In genomic region chr17:41919165-41919817, GRCh38 we compare ENCODE assay signal across 7 cellular contexts. TPM values are rescaled to one million over a fixed set of nuclear protein-coding genes. Genes with fewer than 3 reads are reported as not detected.
DNase-seq lines count a peak whose midpoint lies in the region; ATAC-seq, FAIRE-seq and TF ChIP-seq lines count a peak whose summit lies in the region.

No MANE protein-coding gene starts in this region.

- FAIRE-seq in H1 (lab: Jason Lieb, UNC), result peak; percentile 32

- H2BK15ac ChIP-seq in H1 (ENCODE audit: low read length), result peak overlapping the region; percentile 11; the same call in 1 of the 2 replicates

- H3K27me3 ChIP-seq in PC-9 (ENCODE audit: insufficient read depth, low read depth), result no peaks in the 10 kb centered on the region
- no peaks in the 10 kb centered on the region for H3K27me3 ChIP-seq in H1 (replicated peaks in 1 of 4; ENCODE audit: control insufficient read depth in 3 of 4, extremely low read depth in 1 of 4, insufficient read depth in 3 of 4, low read length in 3 of 4)
- H3K27me3 ChIP-seq in mucosa of rectum (ENCODE audit: control insufficient read depth in 2 of 2, insufficient read depth in 2 of 2, low read length in 2 of 2), result no peaks in the 10 kb centered on the region
- H3K27me3 ChIP-seq in uterus, result no peaks in the 10 kb centered on the region

- H3K9me3 ChIP-seq in PC-9 (ENCODE audit: insufficient read depth, low read depth) (no peaks in the 10 kb centered on the region), H1 (ENCODE audit: insufficient read depth in 2 of 2, low read depth in 1 of 2, low read length in 1 of 2) (no peaks in the 10 kb centered on the region), mucosa of rectum (ENCODE audit: control insufficient read depth in 2 of 2, low read length in 2 of 2) (no peaks in the 10 kb centered on the region), uterus (no peaks in the 10 kb centered on the region)

- H4K91ac ChIP-seq in H1 (replicated peaks; ENCODE audit: insufficient read length, low read length), result peak overlapping the region; percentile 99

- H3K27ac ChIP-seq in PC-9 (peak overlapping the region; percentile 80), H1 (ENCODE audit: low read depth, low read length) (peak overlapping the region; percentile 62), mucosa of rectum (ENCODE audit: low read depth in 2 of 2, low read length in 2 of 2) (peak overlapping the region; percentile 58 to 60), uterus (peak overlapping the region; percentile 64 to 79)

- H3K36me3 ChIP-seq in PC-9 (ENCODE audit: low read depth) (no peaks in the 10 kb centered on the region), H1 (ENCODE audit: control insufficient read depth in 2 of 4, insufficient read depth in 4 of 4, low read length in 3 of 4) (no peaks in the 10 kb centered on the region), mucosa of rectum (ENCODE audit: control insufficient read depth in 2 of 2, insufficient read depth in 2 of 2, low read length in 2 of 2) (no peaks in the 10 kb centered on the region), uterus (no peaks in the 10 kb centered on the region)

- TF ChIP-seq POLR2A in H1 (IDR thresholded peaks at IDR 0.05; ENCODE audit: control extremely low read depth in 1 of 2, low read depth in 2 of 2, low read length in 2 of 2) (no peak), uterus (IDR thresholded peaks at IDR 0.05) (no peak)

- H3K9ac ChIP-seq in H1 (replicated peaks in 1 of 4; ENCODE audit: extremely low read depth in 1 of 4, low read depth in 3 of 4, low read length in 3 of 4) (peak overlapping the region in 3 of 4 experiments; percentile 67 to 77 (median 75); a peak in 6 of 7 replicates), mucosa of rectum (ENCODE audit: low read depth in 1 of 2, low read length in 2 of 2) (peak overlapping the region; percentile 0 to 64)

- no peak overlapping the region for H3K14ac ChIP-seq in H1 (ENCODE audit: insufficient read length)

- peak overlapping the region; percentile 98 for H2BK5ac ChIP-seq in H1 (ENCODE audit: low read depth, low read length)

- POLR2A ChIA-PET in PC-9 (lab: Charles Lee; ENCODE audit: unreplicated experiment) (interaction anchor here (0.6 to 2.1 kb wide), 7 partner anchors 11 to 504 kb away, joined by 3 to 10 read pairs (median 3); partner anchors contain the start of genes CAVIN1, DNAJC7, EIF1 and ODAD4), H1 (lab: Charles Lee; ENCODE audit: partially characterized antibody) (interaction anchor here (0.8 to 8.2 kb wide), 28 partner anchors 10 to 261 kb away, joined by 3 to 67 read pairs (median 5); partner anchors contain the start of genes CNP, DNAJC7, EIF1 and FKBP10)

- peaks cover 38% of the 10 kb centered on the region for H3K4me1 ChIP-seq in PC-9 (replicated peaks; ENCODE audit: insufficient read depth)
- H3K4me1 ChIP-seq in H1 (replicated peaks in 1 of 4; ENCODE audit: control insufficient read depth in 3 of 4, insufficient read depth in 4 of 4, low read length in 3 of 4), result peaks cover 13 to 31% (median 23%) of the 10 kb centered on the region in 4 experiments
- peaks cover 16 to 25% of the 10 kb centered on the region in 2 donors for H3K4me1 ChIP-seq in mucosa of rectum (ENCODE audit: control insufficient read depth in 2 of 2, insufficient read depth in 2 of 2, low read length in 2 of 2)
- peaks cover 0 to 11% of the 10 kb centered on the region in 2 donors for H3K4me1 ChIP-seq in uterus

- H3K79me2 ChIP-seq in PC-9 (ENCODE audit: low read depth), result peaks cover 44% of the 10 kb centered on the region
- peaks cover 21 to 44% of the 10 kb centered on the region in 2 experiments for H3K79me2 ChIP-seq in H1 (ENCODE audit: control insufficient read depth in 1 of 2, insufficient read depth in 2 of 2, low read length in 2 of 2)

- H3K4me3 ChIP-seq in PC-9 (peak overlapping the region; percentile 98), H1 (ENCODE audit: extremely low read depth in 1 of 4, insufficient read depth in 2 of 4, low read depth in 3 of 4, low read length in 4 of 4) (peak overlapping the region; percentile 59 to 99 (median 86)), mucosa of rectum (ENCODE audit: low read length in 2 of 2) (peak overlapping the region; percentile 91 to 99), uterus (peak overlapping the region; percentile 73 to 74)

- CTCF ChIA-PET in PC-9 (lab: Charles Lee) (interaction anchor here (0.6 to 2.0 kb wide), 3 partner anchors 11 to 196 kb away, joined by 3 to 17 read pairs (median 7); partner anchors contain the start of gene ODAD4), H1 (lab: Charles Lee; ENCODE audit: partially characterized antibody) (interaction anchor here (1.3 to 16.0 kb wide), 3 partner anchors 10 to 43 kb away, joined by 5 to 205 read pairs (median 5); partner anchors contain the start of gene CNP)

- peak overlapping the region; percentile 87 for H4K8ac ChIP-seq in H1 (ENCODE audit: extremely low read depth, insufficient read depth, low read length)

- peaks cover 17% of the 10 kb centered on the region for H3F3A ChIP-seq in PC-9 (ENCODE audit: insufficient read depth, low read depth)

- peak overlapping the region; percentile 99 for H4K5ac ChIP-seq in H1 (ENCODE audit: insufficient read length, low read depth, low read length)

- ATAC-seq in GM19035 (IDR thresholded peaks at IDR 0.05; ENCODE audit: unreplicated experiment) (peak; percentile 8), HG03196 (IDR thresholded peaks at IDR 0.05; ENCODE audit: unreplicated experiment) (peak; percentile 6), HG02798 (IDR thresholded peaks at IDR 0.05; ENCODE audit: poor library complexity, unreplicated experiment) (no peak)

- no peak overlapping the region for H3K23ac ChIP-seq in H1 (ENCODE audit: insufficient read length)

- WGBS in H1 (ENCODE audit: extremely low coverage in 1 of 2, insufficient coverage in 1 of 2, insufficient read length in 1 of 2, insufficient replicate concordance in 2 of 2, low coverage in 1 of 2, low lambda C conversion rate in 2 of 2, missing lambda C conversion rate in 1 of 2), 2 experiments, result 2% methylated on average over 29 of the region's 33 CpGs; no CpG with 5 or more reads in 1 of the 2 experiments

- TF ChIP-seq CTCF in PC-9 (conservative IDR thresholded peaks at IDR 0.05) (no peak), H1 (IDR thresholded peaks at IDR 0.05; ENCODE audit: control extremely low read depth in 1 of 3, insufficient read depth in 1 of 3, low read depth in 1 of 3, low read length in 3 of 3) (no peak), uterus (IDR thresholded peaks at IDR 0.05) (no peak)

- H4K20me1 ChIP-seq in PC-9 (ENCODE audit: insufficient read depth) (peaks cover 25% of the 10 kb centered on the region), H1 (replicated peaks in 1 of 2; ENCODE audit: control insufficient read depth in 1 of 2, insufficient read depth in 2 of 2, low read length in 2 of 2) (peaks cover 17 to 28% of the 10 kb centered on the region in 2 experiments)

- peak overlapping the region; percentile 98 for H3K4me2 ChIP-seq in PC-9
- H3K4me2 ChIP-seq in H1 (ENCODE audit: insufficient read depth in 1 of 2, low read depth in 2 of 2, low read length in 2 of 2), result peak overlapping the region; percentile 97 to 98

- no peak overlapping the region for H3K4ac ChIP-seq in H1 (replicated peaks; ENCODE audit: insufficient read length, low read depth, low read length)

- peak; percentile 63 to 65 for DNase-seq in PC-9
- DNase-seq in H1 (ENCODE audit: low read depth in 1 of 2, low spot score in 2 of 2), result peak in 1 of 2 experiments; percentile 82
- no peak for DNase-seq in uterus

- peak overlapping the region; percentile 94 for H2AFZ ChIP-seq in PC-9
- H2AFZ ChIP-seq in H1 (ENCODE audit: low read length), result peak overlapping the region; percentile 68

- intact Hi-C loops in PC-9 (cut with micrococcal nuclease; ENCODE audit: unreplicated experiment), result no loop called here
- intact Hi-C loops in uterus (cut with DNase I; ENCODE audit: low total_unique reads), result no loop called here

- H3K56ac ChIP-seq in H1 (replicated peaks; ENCODE audit: insufficient read length, low read depth, low read length), result peak overlapping the region; percentile 96

- peaks cover 14% of the 10 kb centered on the region for H3K23me2 ChIP-seq in H1 (ENCODE audit: low read depth, low read length)

- TF ChIP-seq RAD21 in H1 (IDR thresholded peaks at IDR 0.05 in 1 of 2, conservative IDR thresholded peaks at IDR 0.05 in 1 of 2; ENCODE audit: low read depth in 2 of 2, low read length in 2 of 2), result no peak

- H3K79me1 ChIP-seq in H1 (ENCODE audit: low read depth, low read length), result peaks cover 8% of the 10 kb centered on the region

- TF ChIP-seq EP300 in H1 (IDR thresholded peaks at IDR 0.05; ENCODE audit: borderline replicate concordance in 1 of 2, low read depth in 2 of 2, low read length in 2 of 2), result no peak

- 0 out of 2 replicates have a peak overlapping the region, but pooled peaks have one; percentile 15 for H2BK20ac ChIP-seq in H1 (ENCODE audit: low read length)

- TSS peak; percentile 68 for BruUV-seq in PC-9 (replicated peaks; lab: Mats Ljungman, UMichigan)

- H2AK5ac ChIP-seq in H1 (ENCODE audit: low read depth, low read length), result peak overlapping the region; percentile 84; the same call in 1 of the 2 replicates

- peak overlapping the region; percentile 91 for H2BK12ac ChIP-seq in H1 (ENCODE audit: low read depth, low read length)

- H3K9me2 ChIP-seq in PC-9 (ENCODE audit: insufficient read depth), result no peaks in the 10 kb centered on the region

- peak overlapping the region; percentile 39 for H2BK120ac ChIP-seq in H1 (replicated peaks; ENCODE audit: low read depth, low read length)

- H3K18ac ChIP-seq in H1 (ENCODE audit: extremely low read depth, low read length), result peak overlapping the region; percentile 85

RNA-seq across cellular contexts. Expression of gene ACLY, which starts 0.5 kb away (rescaled TPM):
- total RNA-seq in PC-9 (2021), result 106 and 184 TPM in 2 replicates
- total RNA-seq in H1 (2021; fragmentation: NEBNext Ultra II Directional; extraction: Animal tissue kit (Norgen Biotek cat#: 25700)), result 388 and 393 TPM in 2 replicates
- 167 and 238 TPM in 2 replicates for polyA plus RNA-seq in H1 (2011; rRNA removed)
- 218 TPM for polyA plus RNA-seq in H1 (2011; cell fraction: cytosol; rRNA removed)
- polyA plus RNA-seq in H1 (2011; cell fraction: nucleus; rRNA removed), result 329 TPM
- polyA plus RNA-seq in H1 (2012, experiment 1 of 2), result 230 to 256 TPM (median 237 TPM) in 4 replicates
- polyA plus RNA-seq in H1 (2012, experiment 2 of 2), result 78.0 TPM
- 179 TPM for polyA plus RNA-seq in H1 (2013, experiment 1 of 2)
- polyA plus RNA-seq in H1 (2013, experiment 2 of 2), result 170 TPM
- 586 and 598 TPM in 2 replicates for polyA minus RNA-seq in H1 (2011; rRNA and poly(A)+ RNA removed)
- polyA minus RNA-seq in H1 (2011; cell fraction: cytosol; rRNA and poly(A)+ RNA removed), result 393 TPM
- polyA minus RNA-seq in H1 (2011; cell fraction: nucleus; rRNA and poly(A)+ RNA removed), result 179 TPM
- 100 to 1,000 TPM in 1 of 4 donors, 10 to 100 TPM in 3; 30.0 to 108 (median 67.3) TPM for total RNA-seq in uterus

RNA-seq across cellular contexts. Expression of gene ODAD4, which starts 11.1 kb away (rescaled TPM):
- total RNA-seq in PC-9 (2021) (3.0 and 4.0 TPM in 2 replicates), uterus (1 to 10 TPM in 3 of 4 donors, not detected in 1; 1.8 to 3.2 (median 3.2) TPM)
- total RNA-seq in H1 (2021; fragmentation: NEBNext Ultra II Directional; extraction: Animal tissue kit (Norgen Biotek cat#: 25700)), result 1.3 TPM in 2 replicates
- 0.41 and 0.48 TPM in 2 replicates for polyA plus RNA-seq in H1 (2011; rRNA removed)
- polyA plus RNA-seq in H1 (2011; cell fraction: cytosol; rRNA removed), result 1.2 TPM
- polyA plus RNA-seq in H1 (2011; cell fraction: nucleus; rRNA removed), result 1.1 TPM
- 1.3 to 1.6 TPM (median 1.5 TPM) in 4 replicates for polyA plus RNA-seq in H1 (2012, experiment 1 of 2)
- 0.42 TPM for polyA plus RNA-seq in H1 (2012, experiment 2 of 2)
- 1.1 TPM for polyA plus RNA-seq in H1 (2013, experiment 1 of 2)
- 0.87 TPM for polyA plus RNA-seq in H1 (2013, experiment 2 of 2)
- 1.5 and 2.0 TPM in 2 replicates for polyA minus RNA-seq in H1 (2011; rRNA and poly(A)+ RNA removed)
- polyA minus RNA-seq in H1 (2011; cell fraction: cytosol; rRNA and poly(A)+ RNA removed), result 0.95 TPM
- polyA minus RNA-seq in H1 (2011; cell fraction: nucleus; rRNA and poly(A)+ RNA removed), result 2.6 TPM

RNA-seq across cellular contexts. Expression of gene CNP, which starts 47.3 kb away (rescaled TPM):
- total RNA-seq in PC-9 (2021), result 60.6 and 64.7 TPM in 2 replicates
- total RNA-seq in H1 (2021; fragmentation: NEBNext Ultra II Directional; extraction: Animal tissue kit (Norgen Biotek cat#: 25700)), result 60.6 and 64.2 TPM in 2 replicates
- 21.9 and 43.3 TPM in 2 replicates for polyA plus RNA-seq in H1 (2011; rRNA removed)
- polyA plus RNA-seq in H1 (2011; cell fraction: cytosol; rRNA removed), result 31.8 TPM
- 43.7 TPM for polyA plus RNA-seq in H1 (2011; cell fraction: nucleus; rRNA removed)
- polyA plus RNA-seq in H1 (2012, experiment 1 of 2), result 33.1 to 53.1 TPM (median 45.5 TPM) in 4 replicates
- polyA plus RNA-seq in H1 (2012, experiment 2 of 2), result 41.2 TPM
- polyA plus RNA-seq in H1 (2013, experiment 1 of 2), result 29.7 TPM
- 28.7 TPM for polyA plus RNA-seq in H1 (2013, experiment 2 of 2)
- 77.8 and 84.7 TPM in 2 replicates for polyA minus RNA-seq in H1 (2011; rRNA and poly(A)+ RNA removed)
- polyA minus RNA-seq in H1 (2011; cell fraction: cytosol; rRNA and poly(A)+ RNA removed), result 41.2 TPM
- 33.4 TPM for polyA minus RNA-seq in H1 (2011; cell fraction: nucleus; rRNA and poly(A)+ RNA removed)
- total RNA-seq in uterus, result 10 to 100 TPM; 10.2 to 74.7 (median 40.2) TPM

RNA-seq across cellular contexts. Expression of gene KLHL11, which starts 54.1 kb away (rescaled TPM):
- 13.3 and 14.5 TPM in 2 replicates for total RNA-seq in PC-9 (2021)
- total RNA-seq in H1 (2021; fragmentation: NEBNext Ultra II Directional; extraction: Animal tissue kit (Norgen Biotek cat#: 25700)), result 12.8 and 13.7 TPM in 2 replicates
- polyA plus RNA-seq in H1 (2011; rRNA removed), result 3.4 and 4.2 TPM in 2 replicates
- polyA plus RNA-seq in H1 (2011; cell fraction: cytosol; rRNA removed), result 5.6 TPM
- polyA plus RNA-seq in H1 (2011; cell fraction: nucleus; rRNA removed), result 3.2 TPM
- 2.6 to 3.0 TPM (median 2.9 TPM) in 4 replicates for polyA plus RNA-seq in H1 (2012, experiment 1 of 2)
- polyA plus RNA-seq in H1 (2012, experiment 2 of 2), result 0.22 TPM
- 4.0 TPM for polyA plus RNA-seq in H1 (2013, experiment 1 of 2)
- 3.7 TPM for polyA plus RNA-seq in H1 (2013, experiment 2 of 2)
- 32.4 and 39.9 TPM in 2 replicates for polyA minus RNA-seq in H1 (2011; rRNA and poly(A)+ RNA removed)
- polyA minus RNA-seq in H1 (2011; cell fraction: cytosol; rRNA and poly(A)+ RNA removed), result 16.1 TPM
- polyA minus RNA-seq in H1 (2011; cell fraction: nucleus; rRNA and poly(A)+ RNA removed), result 13.4 TPM
- total RNA-seq in uterus, result 10 to 100 TPM; 19.7 to 73.3 (median 38.5) TPM

Comparison
In these comparisons a context has a peak if more than half of its experiments do, and no peak if none do; other contexts are left out.
1. DNase-seq: peak in PC-9 (2 of 2); none in uterus (0 of 2).
2. Peak in every context shown above with its lines, with median percentiles within 50 percentile points of each other: H3K27ac ChIP-seq and H3K4me3 ChIP-seq.